ENCODE assay signal across 9 cellular contexts in the genomic region with DNA sequence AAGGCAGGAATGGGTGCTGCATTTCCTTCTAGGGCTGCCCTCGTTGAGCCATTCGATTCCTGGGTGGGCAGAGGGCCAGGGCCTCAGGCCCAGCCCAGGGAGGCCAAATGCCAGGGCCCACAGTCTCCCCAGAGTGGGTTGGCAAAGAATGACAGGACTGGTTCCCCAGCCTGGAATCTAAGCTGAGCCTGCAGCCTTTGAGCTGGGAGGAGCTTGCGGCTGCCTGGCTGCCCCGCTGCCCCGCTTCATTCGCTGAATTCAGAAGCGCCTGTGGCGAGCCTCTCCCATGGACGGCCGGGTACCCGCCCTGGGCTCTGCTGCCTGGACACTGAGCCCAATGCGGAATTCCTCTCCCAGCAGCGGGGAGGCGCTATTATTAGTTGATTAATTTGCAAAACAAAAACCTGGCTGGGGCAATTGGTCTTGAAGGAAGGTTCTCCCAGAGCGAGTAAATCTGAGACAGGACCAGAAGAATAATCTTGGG. TPM values are rescaled to one million over a fixed set of nuclear protein-coding genes. Genes with fewer than 3 reads are reported as not detected.
DNase-seq lines count a peak whose midpoint lies in the region; TF ChIP-seq lines count a peak whose summit lies in the region.
"Had no signal": no experiment of that assay in that cellular context is flagged by ENCODE, and none has a peak within 500 bp of the region (broad histone marks: within the 10 kb centered on the region; RNA-seq: fewer than 3 reads in every experiment).

No MANE protein-coding gene starts in this region.

- no peaks in the 10 kb centered on the region for H3K36me3 ChIP-seq in HUES6 (ENCODE audit: control insufficient read depth, insufficient read depth, low read length)
- H3K36me3 ChIP-seq: SJSA1 had no signal

- H3K9ac ChIP-seq in HUES6 (ENCODE audit: low read length), result peak overlapping the region; percentile 27

- TF ChIP-seq CTCF in coronary artery (IDR thresholded peaks at IDR 0.05), result no peak

- no peaks in the 10 kb centered on the region for H3K27me3 ChIP-seq in HUES6 (ENCODE audit: control insufficient read depth, insufficient read depth, low read length)
- no peaks in the 10 kb centered on the region for H3K27me3 ChIP-seq in layer of hippocampus (ENCODE audit: control insufficient read depth, insufficient read depth, low read length)

- H3K9me3 ChIP-seq in HUES6 (ENCODE audit: control insufficient read depth, insufficient read depth, low read depth, low read length), result no peaks in the 10 kb centered on the region
- H3K9me3 ChIP-seq: SJSA1 had no signal

- peak; percentile 89 for DNase-seq in coronary artery (ENCODE audit: low spot score)
- no peak for DNase-seq in NCI-H2171 treated with DMSO at 0.1 percent for 48 hours (lab: John Stamatoyannopoulos, UW)
- no peak for DNase-seq in activated gamma-delta T cell (lab: John Stamatoyannopoulos, UW)
- DNase-seq in activated naive CD4-positive, alpha-beta T cell treated with anti-CD3 and anti-CD28 coated beads, Interleukin-2, amount 50 U/mL, for 16 hours, result no peak
- no peak for DNase-seq in stimulated activated CD4-positive, alpha-beta T cell treated with anti-CD3 and anti-CD28 coated beads, Interleukin-4, amount 100 ng/mL, for 4 hours

- peaks cover 35% of the 10 kb centered on the region for H3K4me1 ChIP-seq in HUES6 (ENCODE audit: control insufficient read depth, insufficient read depth, low read length)
- H3K4me1 ChIP-seq: SJSA1 had no signal

- H3K27ac ChIP-seq in HUES6 (ENCODE audit: low read depth, low read length) (no peak overlapping the region), coronary artery (peak overlapping the region in 1 of 2 donors; percentile 84), layer of hippocampus (ENCODE audit: low read depth, low read length) (peak overlapping the region; percentile 84), temporal lobe (ENCODE audit: low read depth, low read length) (peak overlapping the region; percentile 71)
- H3K27ac ChIP-seq: SJSA1 had no signal

- peak overlapping the region; percentile 43 for H3K4me3 ChIP-seq in HUES6 (ENCODE audit: low read depth, low read length)
- H3K4me3 ChIP-seq in coronary artery, result peak overlapping the region; percentile 65
- H3K4me3 ChIP-seq: SJSA1 had no signal

RNA-seq across cellular contexts. Expression of a gene that starts 32.3 kb away (rescaled TPM):
- total RNA-seq in temporal lobe, result 147 TPM
